ENCODE assay signal across 15 cellular contexts in genomic region chr7:66296001-66296521, GRCh38.
DNase-seq lines count a peak whose midpoint lies in the region; ATAC-seq and TF ChIP-seq lines count a peak whose summit lies in the region.
"Had no signal": no experiment of that assay in that cellular context is flagged by ENCODE, and none has a peak within 500 bp of the region (broad histone marks: within the 10 kb centered on the region; RNA-seq: fewer than 3 reads in every experiment).

No MANE protein-coding gene starts in this region.

- BruUV-seq in MCF 10A (replicated peaks; lab: Mats Ljungman, UMichigan) = no TSS peak

- H3K27me3 ChIP-seq in breast epithelium = no peaks in the 10 kb centered on the region
- H3K27me3 ChIP-seq in RWPE2 (ENCODE audit: insufficient read depth, poor library complexity, severe bottlenecking) = no peaks in the 10 kb centered on the region
- H3K27me3 ChIP-seq in vagina = no peaks in the 10 kb centered on the region

- H3K9me3 Mint-ChIP-seq in MCF 10A (ENCODE audit: unreplicated experiment) = peaks cover 7% of the 10 kb centered on the region

- H3K4me1 ChIP-seq in breast epithelium (no peaks in the 10 kb centered on the region), RWPE2 (ENCODE audit: insufficient read depth, poor library complexity, severe bottlenecking) (peaks cover 37% of the 10 kb centered on the region), vagina (peaks cover 21% of the 10 kb centered on the region)
- H3K4me1 ChIP-seq: A549 had no signal

- CTCF ChIA-PET in MCF 10A (lab: Yijun Ruan, JAX) = interaction anchor here (0.6 kb wide), 2 partner anchors 49 to 265 kb away, joined by 5 to 6 read pairs; no protein-coding TSS in a partner anchor

- peaks cover 16% of the 10 kb centered on the region for H3K4me1 Mint-ChIP-seq in MCF 10A (ENCODE audit: insufficient read depth, unreplicated experiment)
- H3K4me1 Mint-ChIP-seq: T-helper 17 cell had no signal

- TF ChIP-seq CTCF in MCF 10A (IDR thresholded peaks at IDR 0.05; ENCODE audit: unreplicated experiment) (no peak), breast epithelium (IDR thresholded peaks at IDR 0.05) (no peak), RWPE2 (IDR thresholded peaks at IDR 0.05; ENCODE audit: poor library complexity, severe bottlenecking) (no peak), vagina (IDR thresholded peaks at IDR 0.05) (no peak)

- peaks cover 4 to 12% of the 10 kb centered on the region in 2 donors for H3K9me3 ChIP-seq in breast epithelium
- peaks cover 9% of the 10 kb centered on the region for H3K9me3 ChIP-seq in RWPE2 (ENCODE audit: severe bottlenecking)
- H3K9me3 ChIP-seq in vagina = no peaks in the 10 kb centered on the region

- H3K4me3 Mint-ChIP-seq in MCF 10A (ENCODE audit: unreplicated experiment) = no peak overlapping the region
- H3K4me3 Mint-ChIP-seq: T-helper 17 cell had no signal

- no peak for ATAC-seq in RWPE2 (ENCODE audit: low read depth)
- ATAC-seq: A549, T-helper 17 cell had no signal

- peak; percentile 22 for DNase-seq in MCF 10A (ENCODE audit: unreplicated experiment)
- DNase-seq in breast epithelium (ENCODE audit: low spot score in 2 of 2) = no peak
- DNase-seq in RWPE2 (ENCODE audit: low spot score) = no peak
- peak; percentile 96 for DNase-seq in fibroblast of peridontal ligament (ENCODE audit: extremely low read depth)
- no peak for DNase-seq in vagina (ENCODE audit: extremely low spot score in 2 of 2)
- no peak for DNase-seq in activated CD4-positive, CD25-positive, alpha-beta regulatory T cell treated with anti-CD3 and anti-CD28 coated beads, Interleukin-2, amount 50 U/mL, for 72 hours
- no peak for DNase-seq in Ammon's horn (ENCODE audit: low spot score)
- no peak for DNase-seq in NCI-H2081 treated with DMSO at 0.1 percent for 48 hours (lab: John Stamatoyannopoulos, UW)
- DNase-seq: activated CD4-positive, alpha-beta T cell treated with anti-CD3 and anti-CD28 coated beads, Interleukin-2, amount 50 U/mL, for 4 hours; activated effector memory CD4-positive, alpha-beta T cell treated with Interleukin-2 at 50 U/mL for 16 hours; caudate nucleus; NCI-H1694 treated with DMSO at 0.1 percent for 48 hours; stimulated activated CD4-positive, alpha-beta T cell treated with anti-CD3 and anti-CD28 coated beads, Interleukin-1b, Interleukin-23, amount 100 ng/mL, for 48 hours; T-helper 17 cell had no signal

- no peak overlapping the region for H3K4me3 ChIP-seq in breast epithelium
- H3K4me3 ChIP-seq in RWPE2 (ENCODE audit: severe bottlenecking) = no peak overlapping the region
- no peak overlapping the region for H3K4me3 ChIP-seq in vagina
- H3K4me3 ChIP-seq: A549 had no signal

- H3K36me3 ChIP-seq in breast epithelium (no peaks in the 10 kb centered on the region), RWPE2 (ENCODE audit: low read depth) (0 out of 2 replicates have a peak, but pooled peaks cover 3% of the 10 kb centered on the region), vagina (no peaks in the 10 kb centered on the region)

- H3K36me3 Mint-ChIP-seq in MCF 10A (ENCODE audit: insufficient read depth, unreplicated experiment) = peaks cover 6% of the 10 kb centered on the region

- TF ChIP-seq POLR2A in breast epithelium (IDR thresholded peaks at IDR 0.05) = no peak
- no peak for TF ChIP-seq POLR2A in vagina (IDR thresholded peaks at IDR 0.05)

- H3K27ac ChIP-seq in breast epithelium = peak overlapping the region in 1 of 2 donors; percentile 61
- peak overlapping the region; percentile 78 for H3K27ac ChIP-seq in RWPE2 (ENCODE audit: poor library complexity, severe bottlenecking)
- H3K27ac ChIP-seq in vagina = peak overlapping the region; percentile 12
- H3K27ac ChIP-seq: A549 had no signal

- intact Hi-C loops in MCF 10A (cut with micrococcal nuclease) = no loop called here
- intact Hi-C loops in breast epithelium (cut with DNase I; ENCODE audit: low total_unique reads) = no loop called here
- intact Hi-C loops in vagina (cut with DNase I) = no loop called here

- no peak overlapping the region for H3K27ac Mint-ChIP-seq in MCF 10A (ENCODE audit: low read depth, unreplicated experiment)
- H3K27ac Mint-ChIP-seq: T-helper 17 cell had no signal

- POLR2A ChIA-PET in MCF 10A (lab: Yijun Ruan, JAX) = interaction anchor here (4.7 kb wide), 1 partner anchor 14 kb away, joined by 30 read pairs; no protein-coding TSS in a partner anchor

- H3K27me3 Mint-ChIP-seq in MCF 10A (ENCODE audit: insufficient read depth, unreplicated experiment) = no peaks in the 10 kb centered on the region
- H3K27me3 Mint-ChIP-seq: T-helper 17 cell had no signal

Comparison
In these comparisons a context has a peak if more than half of its experiments do, and no peak if none do; other contexts are left out.
1. DNase-seq: peak in MCF 10A (single experiment) and fibroblast of peridontal ligament (single experiment); none in breast epithelium (0 of 2), RWPE2 (single experiment), vagina (0 of 2), activated CD4-positive, CD25-positive, alpha-beta regulatory T cell treated with anti-CD3 and anti-CD28 coated beads, Interleukin-2, amount 50 U/mL, for 72 hours (single experiment), Ammon's horn (single experiment) and NCI-H2081 treated with DMSO at 0.1 percent for 48 hours (single experiment).